Comparison of ENCODE assay signal across 13 cellular contexts in the genomic region with DNA sequence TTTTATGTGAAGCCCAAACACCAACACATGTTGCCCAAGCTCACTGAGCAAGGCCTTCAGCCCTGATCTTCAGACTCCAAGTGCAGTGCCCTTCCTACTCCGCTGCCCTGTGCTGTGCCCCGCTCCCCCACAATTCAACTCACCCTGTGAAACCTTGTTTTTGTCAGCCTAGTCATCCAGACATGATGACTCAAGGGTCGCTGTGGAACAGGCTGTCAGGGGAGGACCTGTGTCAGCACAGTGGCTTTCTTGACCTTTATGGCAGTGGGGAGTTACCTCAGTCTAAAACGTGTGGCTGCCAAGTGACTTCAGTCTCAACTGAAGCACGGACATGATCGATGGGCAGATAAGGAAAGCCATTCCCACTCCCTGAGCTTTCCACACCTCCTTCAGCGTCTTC. TPM values are rescaled to one million over a fixed set of nuclear protein-coding genes. Genes with fewer than 3 reads are reported as not detected.
A peak's percentile ranks its signal among the peaks of the same experiment; 100 is the strongest.
DNase-seq lines count a peak whose midpoint lies in the region; ATAC-seq and TF ChIP-seq lines count a peak whose summit lies in the region.
"Had no signal": no experiment of that assay in that cellular context is flagged by ENCODE, and none has a peak within 500 bp of the region (broad histone marks: within the 10 kb centered on the region; RNA-seq: fewer than 3 reads in every experiment).

No MANE protein-coding gene starts in this region.

- TF ChIP-seq CTCF in left ventricle myocardium inferior (IDR thresholded peaks at IDR 0.05; ENCODE audit: borderline replicate concordance): no peak

- CTCF ChIA-PET in activated CD4-positive, alpha-beta T cell treated with anti-CD3 and anti-CD28 coated beads for 36 hours (lab: Charles Lee): interaction anchor here (0.8 to 7.1 kb wide), 14 partner anchors 8 to 330 kb away, joined by 3 to 98 read pairs (median 6); a partner anchor contains a TSS

- H3K27me3 ChIP-seq in left ventricle myocardium inferior (ENCODE audit: low read depth): peaks cover 14% of the 10 kb centered on the region

- no peak overlapping the region for H3K4me3 ChIP-seq in left ventricle myocardium inferior
- H3K4me3 ChIP-seq: tibial artery had no signal

- H3K36me3 ChIP-seq in left ventricle myocardium inferior: no peaks in the 10 kb centered on the region
- H3K36me3 ChIP-seq: tibial artery had no signal

- peak; percentile 88 for DNase-seq in activated CD4-positive, alpha-beta T cell treated with anti-CD3 and anti-CD28 coated beads for 36 hours
- DNase-seq in activated CD4-positive, alpha-beta T cell treated with anti-CD3 and anti-CD28 coated beads for 1 hour: no peak
- DNase-seq in activated CD8-positive, alpha-beta memory T cell treated with anti-CD3 and anti-CD28 coated beads, Interleukin-2, amount 50 U/mL, for 4 hours: peak; percentile 36
- DNase-seq in kidney tubule cell (ENCODE audit: low spot score): peak; percentile 69
- DNase-seq in stimulated activated CD8-positive, alpha-beta memory T cell treated with anti-CD3 and anti-CD28 coated beads, Interleukin-4, amount 100 ng/mL, for 48 hours: peak; percentile 81
- DNase-seq in left ventricle myocardium inferior: no peak
- no peak for DNase-seq in D341Med (ENCODE audit: low spot score)
- DNase-seq: NCI-H1105, tibial artery had no signal

- H3K4me3 Mint-ChIP-seq in activated CD4-positive, alpha-beta T cell treated with anti-CD3 and anti-CD28 coated beads for 36 hours: peak overlapping the region; percentile 37

- no peaks in the 10 kb centered on the region for H3K27me3 Mint-ChIP-seq in activated CD4-positive, alpha-beta T cell treated with anti-CD3 and anti-CD28 coated beads for 36 hours

- POLR2A ChIA-PET in activated CD4-positive, alpha-beta T cell treated with anti-CD3 and anti-CD28 coated beads for 36 hours (lab: Charles Lee): interaction anchor here (0.8 to 4.1 kb wide), 7 partner anchors 11 to 98 kb away, joined by 3 to 22 read pairs (median 7); a partner anchor contains a TSS

- peaks cover 4% of the 10 kb centered on the region for H3K9me3 Mint-ChIP-seq in activated CD4-positive, alpha-beta T cell treated with anti-CD3 and anti-CD28 coated beads for 36 hours (ENCODE audit: low read depth)

- H3K4me1 Mint-ChIP-seq in activated CD4-positive, alpha-beta T cell treated with anti-CD3 and anti-CD28 coated beads for 36 hours: peaks cover 87% of the 10 kb centered on the region

- peaks cover 11% of the 10 kb centered on the region for H3K9me3 ChIP-seq in left ventricle myocardium inferior (replicated peaks)

- H3K27ac ChIP-seq in left ventricle myocardium inferior (replicated peaks): no peak overlapping the region
- H3K27ac ChIP-seq: epithelial cell of prostate, tibial artery had no signal

- peaks cover 6% of the 10 kb centered on the region for H3K36me3 Mint-ChIP-seq in activated CD4-positive, alpha-beta T cell treated with anti-CD3 and anti-CD28 coated beads for 36 hours (ENCODE audit: low read depth)

- H3K27ac Mint-ChIP-seq in activated CD4-positive, alpha-beta T cell treated with anti-CD3 and anti-CD28 coated beads for 36 hours: peak overlapping the region; percentile 88

- peaks cover 7% of the 10 kb centered on the region for H3K4me1 ChIP-seq in left ventricle myocardium inferior

- peak; percentile 70 for ATAC-seq in activated CD4-positive, alpha-beta T cell treated with anti-CD3 and anti-CD28 coated beads for 36 hours
- ATAC-seq in HG03565 (IDR thresholded peaks at IDR 0.05; ENCODE audit: unreplicated experiment): no peak

- intact Hi-C loops in activated CD4-positive, alpha-beta T cell treated with anti-CD3 and anti-CD28 coated beads for 36 hours (cut with DNase I, micrococcal nuclease): loop anchor here (1.0 to 5.0 kb wide), 6 partner anchors 20 to 435 kb away; a partner anchor contains a TSS
- intact Hi-C loops in left ventricle myocardium inferior (cut with micrococcal nuclease): no loop called here

RNA-seq across cellular contexts. Expression of a gene that starts 16.4 kb away (rescaled TPM):
- total RNA-seq in activated CD4-positive, alpha-beta T cell treated with anti-CD3 and anti-CD28 coated beads for 36 hours: 1 to 10 TPM; 2.2 to 3.2 TPM
- total RNA-seq in left ventricle myocardium inferior: 3.2 TPM

RNA-seq across cellular contexts. Expression of a gene that starts 39.8 kb away (rescaled TPM):
- total RNA-seq in activated CD4-positive, alpha-beta T cell treated with anti-CD3 and anti-CD28 coated beads for 36 hours: 100 to 1,000 TPM; 165 to 187 TPM
- 0.93 TPM for total RNA-seq in left ventricle myocardium inferior
- total RNA-seq: A172, H1 had no signal

Comparison
In these comparisons a context has a peak if more than half of its experiments do, and no peak if none do; other contexts are left out.
1. DNase-seq: peak in activated CD4-positive, alpha-beta T cell treated with anti-CD3 and anti-CD28 coated beads for 36 hours (single experiment), activated CD8-positive, alpha-beta memory T cell treated with anti-CD3 and anti-CD28 coated beads, Interleukin-2, amount 50 U/mL, for 4 hours (single experiment), kidney tubule cell (single experiment) and stimulated activated CD8-positive, alpha-beta memory T cell treated with anti-CD3 and anti-CD28 coated beads, Interleukin-4, amount 100 ng/mL, for 48 hours (single experiment); none in activated CD4-positive, alpha-beta T cell treated with anti-CD3 and anti-CD28 coated beads for 1 hour (single experiment), left ventricle myocardium inferior (single experiment) and D341Med (single experiment).
2. RNA of a gene that starts 39.8 kb away (total RNA-seq): 165 to 187 TPM in activated CD4-positive, alpha-beta T cell treated with anti-CD3 and anti-CD28 coated beads for 36 hours; 0.93 TPM in left ventricle myocardium inferior (single experiment); every median in the first group is over 10 times any median in the second.